23 cellular contexts compared by ENCODE assay signal in genomic region chr22:36761553-36762240, GRCh38. TPM values are rescaled to one million over a fixed set of nuclear protein-coding genes. Genes with fewer than 3 reads are reported as not detected.
"Had no signal": no experiment of that assay in that cellular context is flagged by ENCODE, and none has a peak within 500 bp of the region (broad histone marks: within the 10 kb centered on the region; RNA-seq: fewer than 3 reads in every experiment).

No MANE protein-coding gene starts in this region.

- H3K4me1 Mint-ChIP-seq: activated naive CD8-positive, alpha-beta T cell treated with anti-CD3 and anti-CD28 coated beads, Interleukin-2, amount 50 U/mL, for 24 hours had no signal

- H3K79me2 ChIP-seq: parathyroid adenoma had no signal

- DNase-seq: activated CD4-positive, alpha-beta T cell treated with anti-CD3 and anti-CD28 coated beads for 4 hours; activated CD8-positive, alpha-beta T cell treated with anti-CD3 and anti-CD28 coated beads, Interleukin-2, amount 10 ng/mL, durations not matched to agents 7 days and 5 days; activated naive CD4-positive, alpha-beta T cell treated with Interleukin-2 at 50 U/mL for 16 hours; activated naive CD8-positive, alpha-beta T cell treated with anti-CD3 and anti-CD28 coated beads, Interleukin-2, amount 50 U/mL, for 24 hours; gastrocnemius medialis; heart right ventricle; left ventricle myocardium inferior; mesenchymal stem cell; stimulated activated CD4-positive, alpha-beta T cell treated with anti-CD3 and anti-CD28 coated beads, Interleukin-15, amount 100 ng/mL, for 24 hours; stimulated activated CD4-positive, alpha-beta T cell treated with anti-CD3 and anti-CD28 coated beads, Interleukin-4, amount 100 ng/mL, for 1 hour; stimulated activated naive B cell treated with anti-CD40 and anti-IgM and Interleukin-4, amounts not matched to agents 10 μg/mL and 1 μg/mL and 100 μg/mL, for 72 hours; T-helper 2 cell had no signal

- H3K27ac ChIP-seq: breast epithelium, gastrocnemius medialis, heart right ventricle, left ventricle myocardium inferior, parathyroid adenoma, tibial nerve, vagina had no signal

- H3K27ac Mint-ChIP-seq: activated CD8-positive, alpha-beta T cell treated with anti-CD3 and anti-CD28 coated beads, Interleukin-2, amount 10 ng/mL, durations not matched to agents 7 days and 5 days; activated naive CD8-positive, alpha-beta T cell treated with anti-CD3 and anti-CD28 coated beads, Interleukin-2, amount 50 U/mL, for 24 hours; stimulated activated naive B cell treated with anti-CD40 and anti-IgM and Interleukin-4, amounts not matched to agents 10 μg/mL and 1 μg/mL and 100 μg/mL, for 72 hours had no signal

- H3K9me3 Mint-ChIP-seq: activated naive CD8-positive, alpha-beta T cell treated with anti-CD3 and anti-CD28 coated beads, Interleukin-2, amount 50 U/mL, for 24 hours; stimulated activated naive B cell treated with anti-CD40 and anti-IgM and Interleukin-4, amounts not matched to agents 10 μg/mL and 1 μg/mL and 100 μg/mL, for 72 hours had no signal

- ATAC-seq: activated CD8-positive, alpha-beta T cell treated with anti-CD3 and anti-CD28 coated beads, Interleukin-2, amount 10 ng/mL, durations not matched to agents 7 days and 5 days; activated naive CD8-positive, alpha-beta T cell treated with anti-CD3 and anti-CD28 coated beads, Interleukin-2, amount 50 U/mL, for 24 hours; gastrocnemius medialis; stimulated activated naive B cell treated with anti-CD40 and anti-IgM and Interleukin-4, amounts not matched to agents 10 μg/mL and 1 μg/mL and 100 μg/mL, for 72 hours had no signal

- H3K36me3 ChIP-seq: breast epithelium, gastrocnemius medialis, vagina had no signal

- H3K27me3 Mint-ChIP-seq: activated naive CD8-positive, alpha-beta T cell treated with anti-CD3 and anti-CD28 coated beads, Interleukin-2, amount 50 U/mL, for 24 hours; stimulated activated naive B cell treated with anti-CD40 and anti-IgM and Interleukin-4, amounts not matched to agents 10 μg/mL and 1 μg/mL and 100 μg/mL, for 72 hours had no signal

- H3K4me3 Mint-ChIP-seq: activated CD8-positive, alpha-beta T cell treated with anti-CD3 and anti-CD28 coated beads, Interleukin-2, amount 10 ng/mL, durations not matched to agents 7 days and 5 days; activated naive CD8-positive, alpha-beta T cell treated with anti-CD3 and anti-CD28 coated beads, Interleukin-2, amount 50 U/mL, for 24 hours; stimulated activated naive B cell treated with anti-CD40 and anti-IgM and Interleukin-4, amounts not matched to agents 10 μg/mL and 1 μg/mL and 100 μg/mL, for 72 hours had no signal

- H3K27me3 ChIP-seq: breast epithelium, gastrocnemius medialis, heart right ventricle, tibial nerve, vagina had no signal

- H2AFZ ChIP-seq: parathyroid adenoma had no signal

- H3K9me3 ChIP-seq: breast epithelium, gastrocnemius medialis, heart right ventricle, left ventricle myocardium inferior, tibial nerve, vagina had no signal

- H3K9ac ChIP-seq: parathyroid adenoma had no signal

- H3K4me1 ChIP-seq: breast epithelium, gastrocnemius medialis, parathyroid adenoma had no signal

- H3K4me3 ChIP-seq: breast epithelium, gastrocnemius medialis, heart right ventricle, left ventricle myocardium inferior, tibial nerve, vagina had no signal

RNA-seq across cellular contexts. Expression of gene PVALB, which starts 55.1 kb away (rescaled TPM):
- total RNA-seq: activated CD8-positive, alpha-beta T cell treated with anti-CD3 and anti-CD28 coated beads, Interleukin-2, amount 10 ng/mL, durations not matched to agents 7 days and 5 days; aorta; dermis microvascular lymphatic vessel endothelial cell; epithelial cell of proximal tubule; heart right ventricle; left ventricle myocardium inferior; renal cortical epithelial cell; subcutaneous adipose tissue; tibial nerve; vagina had no signal
- polyA plus RNA-seq: aorta, heart right ventricle, keratinocyte, neural cell had no signal

RNA-seq across cellular contexts. Expression of gene CACNG2, which starts 58.1 kb away (rescaled TPM):
- total RNA-seq: activated CD8-positive, alpha-beta T cell treated with anti-CD3 and anti-CD28 coated beads, Interleukin-2, amount 10 ng/mL, durations not matched to agents 7 days and 5 days; aorta; breast epithelium; dermis microvascular lymphatic vessel endothelial cell; epithelial cell of proximal tubule; gastrocnemius medialis; heart right ventricle; left ventricle myocardium inferior; renal cortical epithelial cell; subcutaneous adipose tissue; tibial nerve; vagina had no signal
- polyA plus RNA-seq: heart right ventricle, keratinocyte had no signal
